27 cellular contexts compared by ENCODE assay signal in genomic region chr7:1717903-1718676, GRCh38. TPM values are rescaled to one million over a fixed set of nuclear protein-coding genes. Genes with fewer than 3 reads are reported as not detected.
"Had no signal": no experiment of that assay in that cellular context is flagged by ENCODE, and none has a peak within 500 bp of the region (broad histone marks: within the 10 kb centered on the region; RNA-seq: fewer than 3 reads in every experiment).

No MANE protein-coding gene starts in this region.

- DNase-seq: activated B cell treated with CpG ODN at 0.5 μM for 24 hours; activated CD4-positive, alpha-beta T cell treated with anti-CD3 and anti-CD28 coated beads for 1 hour; activated CD4-positive, alpha-beta T cell treated with anti-CD3 and anti-CD28 coated beads, Interleukin-2, amount 10 ng/mL, durations not matched to agents 24 days and 14 days; activated CD4-positive, alpha-beta T cell treated with anti-CD3 and anti-CD28 coated beads, Interleukin-2, amount 50 U/mL, for 48 hours; activated CD8-positive, alpha-beta memory T cell treated with anti-CD3 and anti-CD28 coated beads, Interleukin-2, amount 10 ng/mL, durations not matched to agents 7 days and 5 days; activated effector memory CD4-positive, alpha-beta T cell treated with Interleukin-2 at 50 U/mL for 16 hours; activated naive CD4-positive, alpha-beta T cell; activated T-cell treated with anti-CD3 and anti-CD28 coated beads, Interleukin-2, amount 50 U/mL, for 24 hours; brain microvascular endothelial cell; caudate nucleus; KG1; NCI-H1048; NCI-H146; NCI-H187 treated with DMSO at 0.1 percent for 48 hours; NCI-H2081 treated with DMSO at 0.1 percent for 48 hours; NCI-H446; NCI-H524; SHP77; T-helper 17 cell; T-helper 9 cell had no signal

- ATAC-seq: activated CD8-positive, alpha-beta memory T cell treated with anti-CD3 and anti-CD28 coated beads, Interleukin-2, amount 10 ng/mL, durations not matched to agents 7 days and 5 days; T-helper 17 cell had no signal

- H3K9me3 ChIP-seq: ascending aorta, SJSA1 had no signal

- H3K36me3 ChIP-seq: ascending aorta, brain microvascular endothelial cell, SJSA1 had no signal

- FAIRE-seq: RCC 7860, TTC549 had no signal

- H3K4me3 ChIP-seq: ascending aorta, SJSA1 had no signal

- H3K4me1 ChIP-seq: ascending aorta, SJSA1 had no signal

- H3K27ac ChIP-seq: ascending aorta, brain microvascular endothelial cell, SJSA1 had no signal

- H3K27me3 ChIP-seq: ascending aorta, brain microvascular endothelial cell, SJSA1 had no signal

RNA-seq across cellular contexts. Expression of gene ELFN1, which starts 48.0 kb away (rescaled TPM):
- total RNA-seq: activated B cell treated with CpG ODN at 0.5 μM for 24 hours; activated CD4-positive, alpha-beta T cell treated with anti-CD3 and anti-CD28 coated beads, Interleukin-2, amount 10 ng/mL, durations not matched to agents 24 days and 14 days; activated CD8-positive, alpha-beta memory T cell treated with anti-CD3 and anti-CD28 coated beads, Interleukin-2, amount 10 ng/mL, durations not matched to agents 7 days and 5 days; activated T-helper 1 cell treated with anti-CD3 and anti-CD28 coated beads, Interleukin-12 subunit alpha, Interleukin-12 subunit beta, Interleukin-2, Interleukin-4 antibody, amounts not matched to agents 30 ng/mL and 10 ng/mL and 1 ng/mL, durations not matched to agents 14 hours and 24 hours and 36 hours; LHCN-M2; M059J; SJSA1; T-helper 17 cell had no signal
